32 cellular contexts compared by ENCODE assay signal in genomic region chr5:170419666-170420065, GRCh38. TPM values are rescaled to one million over a fixed set of nuclear protein-coding genes. Genes with fewer than 3 reads are reported as not detected.
DNase-seq lines count a peak whose midpoint lies in the region; ATAC-seq, FAIRE-seq and TF ChIP-seq lines count a peak whose summit lies in the region.
"Had no signal": no experiment of that assay in that cellular context is flagged by ENCODE, and none has a peak within 500 bp of the region (broad histone marks: within the 10 kb centered on the region; RNA-seq: fewer than 3 reads in every experiment).

No MANE protein-coding gene starts in this region.

- WGBS in H1 (ENCODE audit: extremely low coverage in 1 of 2, insufficient coverage in 1 of 2, insufficient read length in 1 of 2, insufficient replicate concordance in 2 of 2, low coverage in 1 of 2, low lambda C conversion rate in 2 of 2, missing lambda C conversion rate in 1 of 2), 2 experiments, result 92% methylated on average over 5 of the region's 5 CpGs; no CpG with 5 or more reads in 1 of the 2 experiments
- WGBS in neuronal stem cell (ENCODE audit: extremely low coverage in 2 of 2, insufficient read length in 2 of 2, insufficient replicate concordance in 1 of 2), 2 donors, result no CpG with 5 or more reads among the region's 5 CpGs
- 88% methylated on average over 5 of the region's 5 CpGs for WGBS in esophagus muscularis mucosa

- TF ChIP-seq POLR2A in H1 (IDR thresholded peaks at IDR 0.05; ENCODE audit: control extremely low read depth in 1 of 2, low read depth in 2 of 2, low read length in 2 of 2) (no peak), esophagus muscularis mucosa (IDR thresholded peaks at IDR 0.05; ENCODE audit: low read depth) (no peak)

- H3K14ac ChIP-seq in H1 (ENCODE audit: insufficient read length) (no peak overlapping the region), neuronal stem cell (ENCODE audit: low read length) (no peak overlapping the region)

- H2BK15ac ChIP-seq in H1 (ENCODE audit: low read length) (no peak overlapping the region), neuronal stem cell (ENCODE audit: low read length) (peak overlapping the region; percentile 34)

- no peaks in the 10 kb centered on the region for H4K20me1 ChIP-seq in H1 (replicated peaks in 1 of 2; ENCODE audit: control insufficient read depth in 1 of 2, insufficient read depth in 2 of 2, low read length in 2 of 2)
- H4K20me1 ChIP-seq: BLaER1 had no signal

- no peak overlapping the region for H3K4ac ChIP-seq in H1 (replicated peaks; ENCODE audit: insufficient read length, low read depth, low read length)
- H3K4ac ChIP-seq in neuronal stem cell (ENCODE audit: low read length), result no peak overlapping the region

- H2AFZ ChIP-seq in H1 (ENCODE audit: low read length) (no peak overlapping the region), neuronal stem cell (ENCODE audit: low read length) (no peak overlapping the region)

- H4K8ac ChIP-seq in H1 (ENCODE audit: extremely low read depth, insufficient read depth, low read length), result no peak overlapping the region
- no peak overlapping the region for H4K8ac ChIP-seq in neuronal stem cell (ENCODE audit: low read depth, low read length)

- intact Hi-C loops in esophagus muscularis mucosa (cut with DNase I), result loop anchor here (2.0 to 5.0 kb wide), 3 partner anchors 57 to 317 kb away; no protein-coding TSS in a partner anchor

- no peak for DNase-seq in bronchial epithelial cell (ENCODE audit: low read depth)
- DNase-seq in H1 (ENCODE audit: low read depth in 1 of 2, low spot score in 2 of 2), result no peak
- DNase-seq in myocyte (ENCODE audit: low read depth), result peak; percentile 24
- DNase-seq in neuronal stem cell (ENCODE audit: low spot score), result no peak
- no peak for DNase-seq in HCEC 1CT
- no peak for DNase-seq in esophagus muscularis mucosa (ENCODE audit: extremely low spot score)
- DNase-seq: 8988T; ACHN; BE2C; C1 segment of cervical spinal cord; CD4-positive, alpha-beta memory T cell; CD4-positive, CD25-positive, alpha-beta regulatory T cell; CD8-positive, alpha-beta memory T cell; COR-L47; DMS 273 treated with DMSO at 0.1 percent for 48 hours; DMS153; DMS53; DMS79; DND-41; EL; GDM1 had no signal

- no peaks in the 10 kb centered on the region for H3K36me3 ChIP-seq in bronchial epithelial cell (ENCODE audit: control insufficient read depth, insufficient read depth, low read length)
- H3K36me3 ChIP-seq in H1 (ENCODE audit: control insufficient read depth in 2 of 4, insufficient read depth in 4 of 4, low read length in 3 of 4), result no peaks in the 10 kb centered on the region
- no peaks in the 10 kb centered on the region for H3K36me3 ChIP-seq in neuronal stem cell (replicated peaks in 1 of 2; ENCODE audit: control insufficient read depth in 2 of 2, insufficient read depth in 2 of 2, low read length in 2 of 2)
- no peaks in the 10 kb centered on the region for H3K36me3 ChIP-seq in esophagus muscularis mucosa
- H3K36me3 ChIP-seq: BE2C, BLaER1 had no signal

- H3K9ac ChIP-seq in H1 (replicated peaks in 1 of 4; ENCODE audit: extremely low read depth in 1 of 4, low read depth in 3 of 4, low read length in 3 of 4) (no peak overlapping the region), neuronal stem cell (ENCODE audit: low read depth, low read length, poor library complexity) (no peak overlapping the region)
- H3K9ac ChIP-seq: BLaER1 had no signal

- no peak overlapping the region for H2BK20ac ChIP-seq in H1 (ENCODE audit: low read length)

- H3K4me1 ChIP-seq in H1 (replicated peaks in 1 of 4; ENCODE audit: control insufficient read depth in 3 of 4, insufficient read depth in 4 of 4, low read length in 3 of 4) (peaks cover 0 to 2% (median 0%) of the 10 kb centered on the region in 4 experiments; a peak in 3 of 7 replicates), neuronal stem cell (ENCODE audit: control insufficient read depth in 2 of 2, insufficient read depth in 1 of 2, low read depth in 1 of 2, low read length in 2 of 2) (peaks cover 0 to 3% of the 10 kb centered on the region in 2 donors), esophagus muscularis mucosa (peaks cover 0 to 25% (median 19%) of the 10 kb centered on the region in 4 donors)
- H3K4me1 ChIP-seq: BE2C had no signal

- H3K79me1 ChIP-seq in H1 (ENCODE audit: low read depth, low read length) (no peaks in the 10 kb centered on the region), neuronal stem cell (ENCODE audit: low read depth, low read length) (no peaks in the 10 kb centered on the region)

- POLR2A ChIA-PET in H1 (lab: Charles Lee; ENCODE audit: partially characterized antibody), result no interaction called here

- H4K5ac ChIP-seq in H1 (ENCODE audit: insufficient read length, low read depth, low read length), result no peak overlapping the region

- no peak for TF ChIP-seq EP300 in H1 (IDR thresholded peaks at IDR 0.05; ENCODE audit: borderline replicate concordance in 1 of 2, low read depth in 2 of 2, low read length in 2 of 2)
- no peak for TF ChIP-seq EP300 in esophagus muscularis mucosa (IDR thresholded peaks at IDR 0.05)

- H3K79me2 ChIP-seq in H1 (ENCODE audit: control insufficient read depth in 1 of 2, insufficient read depth in 2 of 2, low read length in 2 of 2), result no peaks in the 10 kb centered on the region

- H4K91ac ChIP-seq in H1 (replicated peaks; ENCODE audit: insufficient read length, low read length) (peak overlapping the region; percentile 6), neuronal stem cell (ENCODE audit: low read depth, low read length, poor library complexity) (no peak overlapping the region)

- H3K9me3 ChIP-seq in H1 (ENCODE audit: insufficient read depth in 2 of 2, low read depth in 1 of 2, low read length in 1 of 2) (no peaks in the 10 kb centered on the region), neuronal stem cell (replicated peaks in 1 of 2; ENCODE audit: control insufficient read depth in 2 of 2, insufficient read depth in 1 of 2, low read depth in 1 of 2, low read length in 2 of 2) (peaks cover 0 to 2% of the 10 kb centered on the region in 2 donors), esophagus muscularis mucosa (no peaks in the 10 kb centered on the region)
- H3K9me3 ChIP-seq: BE2C, BLaER1 had no signal

- TF ChIP-seq CTCF in bronchial epithelial cell (IDR thresholded peaks at IDR 0.05; ENCODE audit: insufficient read depth, low read length, severe bottlenecking) (no peak), H1 (IDR thresholded peaks at IDR 0.05; ENCODE audit: control extremely low read depth in 1 of 3, insufficient read depth in 1 of 3, low read depth in 1 of 3, low read length in 3 of 3) (no peak), esophagus muscularis mucosa (IDR thresholded peaks at IDR 0.05) (no peak)

- no peak for TF ChIP-seq RAD21 in H1 (IDR thresholded peaks at IDR 0.05 in 1 of 2, conservative IDR thresholded peaks at IDR 0.05 in 1 of 2; ENCODE audit: low read depth in 2 of 2, low read length in 2 of 2)

- no peak overlapping the region for H2BK120ac ChIP-seq in H1 (replicated peaks; ENCODE audit: low read depth, low read length)
- no peak overlapping the region for H2BK120ac ChIP-seq in neuronal stem cell (ENCODE audit: low read depth, low read length)

- no peak overlapping the region for H3K56ac ChIP-seq in H1 (replicated peaks; ENCODE audit: insufficient read length, low read depth, low read length)

- H2AK5ac ChIP-seq in H1 (ENCODE audit: low read depth, low read length) (no peak overlapping the region), neuronal stem cell (ENCODE audit: low read depth, low read length) (peak overlapping the region; percentile 29)

- no peak overlapping the region for H3K4me2 ChIP-seq in H1 (ENCODE audit: insufficient read depth in 1 of 2, low read depth in 2 of 2, low read length in 2 of 2)
- H3K4me2 ChIP-seq in neuronal stem cell (ENCODE audit: insufficient read depth, low read length, poor library complexity, severe bottlenecking), result no peak overlapping the region
- H3K4me2 ChIP-seq: BLaER1 had no signal

- H3K27me3 ChIP-seq in bronchial epithelial cell (ENCODE audit: control insufficient read depth, insufficient read depth, low read length), result no peaks in the 10 kb centered on the region
- H3K27me3 ChIP-seq in H1 (replicated peaks in 1 of 4; ENCODE audit: control insufficient read depth in 3 of 4, extremely low read depth in 1 of 4, insufficient read depth in 3 of 4, low read length in 3 of 4), result no peaks in the 10 kb centered on the region
- H3K27me3 ChIP-seq in neuronal stem cell (ENCODE audit: control insufficient read depth in 3 of 3, insufficient read depth in 3 of 3, low read depth in 1 of 3, low read length in 3 of 3), result peaks cover 0 to 4% (median 0%) of the 10 kb centered on the region in 3 experiments
- H3K27me3 ChIP-seq in esophagus muscularis mucosa, result no peaks in the 10 kb centered on the region
- H3K27me3 ChIP-seq: BE2C, BLaER1 had no signal

- CTCF ChIA-PET in H1 (lab: Charles Lee; ENCODE audit: partially characterized antibody), result interaction anchor here (0.6 to 10.8 kb wide), 17 partner anchors 9 to 212 kb away, joined by 3 to 151 read pairs (median 3); partner anchors contain the start of gene KCNMB1

- no peak overlapping the region for H2BK12ac ChIP-seq in H1 (ENCODE audit: low read depth, low read length)
- H2BK12ac ChIP-seq in neuronal stem cell (ENCODE audit: low read length), result no peak overlapping the region

- ATAC-seq in GM19023 (IDR thresholded peaks at IDR 0.05; ENCODE audit: unreplicated experiment) (no peak), GM21825 (IDR thresholded peaks at IDR 0.05; ENCODE audit: unreplicated experiment) (no peak)
- ATAC-seq: GM12878 had no signal

- H3K23me2 ChIP-seq in H1 (ENCODE audit: low read depth, low read length), result no peaks in the 10 kb centered on the region

- peak; percentile 58 for FAIRE-seq in bronchial epithelial cell (lab: Jason Lieb, UNC)
- FAIRE-seq in H1 (lab: Jason Lieb, UNC), result no peak
- FAIRE-seq: A204.1, GM12878, GM12892, GM18507, GM19239 had no signal

- no peak overlapping the region for H3K23ac ChIP-seq in H1 (ENCODE audit: insufficient read length)
- no peak overlapping the region for H3K23ac ChIP-seq in neuronal stem cell (ENCODE audit: low read depth, low read length, poor library complexity)

- H3K27ac ChIP-seq in H1 (ENCODE audit: low read depth, low read length), result no peak overlapping the region
- no peak overlapping the region for H3K27ac ChIP-seq in neuronal stem cell (replicated peaks; ENCODE audit: low read length)
- H3K27ac ChIP-seq in esophagus muscularis mucosa (replicated peaks in 1 of 4), result no peak overlapping the region
- H3K27ac ChIP-seq: BLaER1 had no signal

- H2BK5ac ChIP-seq in H1 (ENCODE audit: low read depth, low read length), result no peak overlapping the region
- no peak overlapping the region for H2BK5ac ChIP-seq in neuronal stem cell (ENCODE audit: low read length)

- no peak overlapping the region for H3K4me3 ChIP-seq in bronchial epithelial cell (ENCODE audit: low read depth, low read length)
- no peak overlapping the region for H3K4me3 ChIP-seq in H1 (ENCODE audit: extremely low read depth in 1 of 4, insufficient read depth in 2 of 4, low read depth in 3 of 4, low read length in 4 of 4)
- no peak overlapping the region for H3K4me3 ChIP-seq in neuronal stem cell (ENCODE audit: low read length in 2 of 2)
- no peak overlapping the region for H3K4me3 ChIP-seq in esophagus muscularis mucosa
- H3K4me3 ChIP-seq: BLaER1, GM12878 had no signal

- H3K18ac ChIP-seq in H1 (ENCODE audit: extremely low read depth, low read length) (no peak overlapping the region), neuronal stem cell (ENCODE audit: low read length) (no peak overlapping the region)

RNA-seq across cellular contexts. Expression of gene KCNMB1, which starts 30.5 kb away (rescaled TPM):
- total RNA-seq in bronchial epithelial cell (not detected in 2 replicates), myocyte (not detected in 2 replicates), esophagus muscularis mucosa (10 to 100 TPM; 45.6 to 83.0 (median 78.8) TPM)
- total RNA-seq in H1 (2021; fragmentation: NEBNext Ultra II Directional; extraction: Animal tissue kit (Norgen Biotek cat#: 25700)), result 0.10 and 0.19 TPM in 2 replicates
- polyA plus RNA-seq in H1 (2011; rRNA removed), result 0.08 TPM in 2 replicates
- polyA plus RNA-seq in H1 (2011; cell fraction: cytosol; rRNA removed), result 0.05 TPM
- polyA plus RNA-seq in H1 (2011; cell fraction: nucleus; rRNA removed), result 0.16 TPM
- polyA plus RNA-seq in H1 (2012, experiment 1 of 2), result 0.07 to 0.20 TPM (median 0.12 TPM) in 4 replicates
- polyA plus RNA-seq in H1 (2012, experiment 2 of 2), result 0.09 TPM
- polyA plus RNA-seq in H1 (2013, experiment 1 of 2), result 0.20 TPM
- polyA plus RNA-seq in H1 (2013, experiment 2 of 2), result 0.28 TPM
- polyA minus RNA-seq in H1 (2011; rRNA and poly(A)+ RNA removed), result 0.09 and 0.12 TPM in 2 replicates
- polyA minus RNA-seq in H1 (2011; cell fraction: cytosol; rRNA and poly(A)+ RNA removed), result not detected
- polyA minus RNA-seq in H1 (2011; cell fraction: nucleus; rRNA and poly(A)+ RNA removed), result not detected
- polyA plus RNA-seq in myocyte (2012), result 0.08 TPM
- 0.10 TPM for polyA plus RNA-seq in neuronal stem cell (2013, experiment 1 of 2)
- polyA plus RNA-seq in neuronal stem cell (2013, experiment 2 of 2), result 0.07 TPM
- total RNA-seq: A673; CD4-positive, alpha-beta memory T cell; CD8-positive, alpha-beta memory T cell; G401 had no signal
- polyA plus RNA-seq: AG04450; CD4-positive, alpha-beta memory T cell; CD8-positive, alpha-beta memory T cell had no signal

Comparison
In these comparisons a context has a peak if more than half of its experiments do, and no peak if none do; other contexts are left out.
1. RNA of gene KCNMB1, which starts 30.5 kb away (total RNA-seq): 45.6 to 83.0 TPM in esophagus muscularis mucosa; 0.10 to 0.19 TPM in H1, not detected in bronchial epithelial cell and not detected in myocyte; every median in the first group is over 10 times any median in the second.